In the genomic region with DNA sequence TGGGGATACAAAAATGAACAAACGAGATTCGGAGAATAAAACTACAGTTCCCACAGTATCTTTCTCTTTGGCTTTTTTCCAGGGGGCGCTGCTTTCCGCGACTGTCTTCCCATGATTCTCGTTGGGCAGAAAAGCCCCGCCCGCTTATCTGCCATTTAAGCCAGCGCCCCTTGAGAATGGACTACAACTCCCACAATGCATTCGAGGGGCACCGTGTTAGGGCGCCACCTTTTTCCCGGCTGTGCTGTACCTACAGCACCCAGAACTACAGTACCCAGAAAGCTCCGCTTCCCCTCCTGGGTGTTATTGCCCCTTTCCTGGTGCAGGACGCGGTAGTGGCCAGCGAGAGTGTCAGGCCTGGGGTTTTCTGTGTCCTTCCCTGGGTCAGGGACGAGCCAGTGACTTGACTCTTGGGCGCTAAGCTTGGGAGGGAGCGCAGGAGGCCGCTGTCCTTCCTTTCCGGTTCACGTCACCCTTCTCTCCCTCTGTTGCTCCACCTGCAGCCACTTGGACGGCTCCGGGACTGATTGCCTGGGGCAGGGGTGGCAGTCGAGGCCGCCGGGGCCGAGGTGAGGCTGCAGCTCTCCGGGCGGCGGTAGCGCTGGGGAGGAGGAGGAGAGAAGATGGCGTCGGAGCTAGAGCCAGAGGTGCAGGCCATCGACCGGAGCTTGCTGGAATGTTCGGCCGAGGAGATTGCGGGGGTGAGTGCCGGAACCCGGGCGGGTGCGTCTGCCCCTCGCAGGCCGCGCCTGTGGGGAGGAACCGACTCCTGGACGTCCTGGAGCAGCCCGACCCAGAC, we compare ENCODE assay signal across 8 cellular contexts. TPM values are rescaled to one million over a fixed set of nuclear protein-coding genes. Genes with fewer than 3 reads are reported as not detected.
DNase-seq lines count a peak whose midpoint lies in the region; ATAC-seq and TF ChIP-seq lines count a peak whose summit lies in the region.

TSS of gene UBR2 (plus strand) at position 333 of the 799 bp plus-strand sequence. CDS start at position 624, 291 bp downstream.

- TF ChIP-seq CTCF in prostate gland (IDR thresholded peaks at IDR 0.05), result peak in 3 of 4 experiments; percentile 29 to 53 (median 48)

- intact Hi-C loops in left ventricle myocardium superior (cut with micrococcal nuclease), result no loop called here
- intact Hi-C loops in prostate gland (cut with DNase I), result no loop called here

- H3K4me1 ChIP-seq in prostate gland (replicated peaks) (no peaks in the 10 kb centered on the region), urinary bladder (ENCODE audit: insufficient read depth) (no peaks in the 10 kb centered on the region)

- no peaks in the 10 kb centered on the region for H3K27me3 ChIP-seq in prostate gland (replicated peaks; ENCODE audit: insufficient read depth)

- H3K27ac ChIP-seq in angular gyrus (ENCODE audit: low read depth, low read length), result peak within 1 kb of the TSS; percentile 99
- peak within 1 kb of the TSS; percentile 89 to 92 for H3K27ac ChIP-seq in prostate gland
- peak within 1 kb of the TSS; percentile 89 for H3K27ac ChIP-seq in urinary bladder (ENCODE audit: low read depth)

- ATAC-seq in GM18498 (IDR thresholded peaks at IDR 0.05; ENCODE audit: unreplicated experiment) (peak; percentile 95), HG02938 (IDR thresholded peaks at IDR 0.05; ENCODE audit: unreplicated experiment) (peak; percentile 96), left ventricle myocardium superior (peak; percentile 97)

- under 1% methylated on average over 50 of the region's 50 CpGs for WGBS in prostate gland
- WGBS in urinary bladder, result under 1% methylated on average over 50 of the region's 50 CpGs

- H3K9me3 ChIP-seq in prostate gland, result no peaks in the 10 kb centered on the region

- peak within 1 kb of the TSS; percentile 61 to 73 for H3K4me3 ChIP-seq in prostate gland
- H3K4me3 ChIP-seq in urinary bladder (ENCODE audit: low read depth, low read length), result peak within 1 kb of the TSS; percentile 70

- TF ChIP-seq POLR2A in prostate gland (IDR thresholded peaks at IDR 0.05), result peak; percentile 92

- H3K36me3 ChIP-seq in prostate gland (no peaks in the 10 kb centered on the region), urinary bladder (ENCODE audit: insufficient read depth) (no peaks in the 10 kb centered on the region)

- DNase-seq in NCI-H187 (lab: John Stamatoyannopoulos, UW), result peak; percentile 89 to 97
- DNase-seq in T-helper 2 cell, result peak; percentile 65 to 99 (median 90)
- DNase-seq in left ventricle myocardium superior, result peak; percentile 95
- DNase-seq in prostate gland (ENCODE audit: low spot score), result peak; percentile 98

RNA-seq across cellular contexts. Expression of gene UBR2, which starts in this region (rescaled TPM):
- total RNA-seq in left ventricle myocardium superior (35.3 TPM), prostate gland (10 to 100 TPM; 24.2 to 25.6 TPM), urinary bladder (48.1 TPM)
- polyA plus RNA-seq in urinary bladder, result 13.0 TPM

Comparison
In these comparisons a context has a peak if more than half of its experiments do, and no peak if none do; other contexts are left out.
1. Peak in every context shown above with its lines: DNase-seq, ATAC-seq, H3K4me3 ChIP-seq and H3K27ac ChIP-seq.